7 cellular contexts compared by ENCODE assay signal in the genomic region with DNA sequence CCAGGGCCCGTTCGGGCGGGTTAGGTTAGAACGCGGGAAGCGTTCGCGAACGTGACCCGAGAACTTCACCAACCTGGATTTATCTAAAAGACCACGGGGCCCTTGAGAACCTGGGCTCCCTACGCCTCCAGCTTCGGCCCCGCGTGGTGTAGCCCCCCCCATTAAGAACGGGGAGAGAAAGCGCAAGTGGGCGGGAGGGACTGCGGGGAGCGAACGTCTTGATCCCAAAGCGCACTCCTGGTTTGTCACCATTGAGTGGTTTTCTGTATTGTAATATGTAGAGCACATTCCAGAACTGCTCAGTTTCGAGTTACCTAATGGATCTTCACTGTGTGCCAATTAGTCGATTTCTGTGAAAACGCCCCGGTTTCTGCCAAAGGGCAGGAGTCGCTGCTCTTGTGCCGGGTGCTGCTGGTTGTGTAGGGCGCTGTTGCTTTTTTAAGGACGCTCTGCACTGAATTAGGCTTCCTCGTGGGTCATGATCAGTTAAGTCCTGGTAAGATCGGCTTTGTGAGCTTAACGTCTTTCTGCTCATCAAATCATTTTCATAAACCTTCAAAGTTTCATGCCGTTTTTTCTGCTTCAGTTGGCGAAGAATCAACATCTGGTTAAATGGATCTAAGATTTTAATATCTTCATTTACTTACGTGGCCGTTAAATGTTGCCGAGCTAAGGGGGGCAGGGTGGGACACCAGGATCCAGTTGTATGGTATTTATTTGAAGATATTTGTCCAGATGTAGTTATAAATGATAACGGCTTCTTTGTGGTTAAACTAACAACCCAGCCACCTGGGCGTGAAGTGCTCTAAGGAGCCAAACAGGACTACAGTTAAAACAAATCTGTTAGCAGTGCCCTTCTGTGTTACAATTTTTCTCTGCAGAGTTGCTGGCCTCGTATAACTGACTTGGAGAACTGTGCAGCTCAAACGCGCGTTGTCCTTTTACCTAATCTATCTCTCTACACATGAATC. TPM values are rescaled to one million over a fixed set of nuclear protein-coding genes. Genes with fewer than 3 reads are reported as not detected.
DNase-seq lines count a peak whose midpoint lies in the region; FAIRE-seq and TF ChIP-seq lines count a peak whose summit lies in the region.

No MANE protein-coding gene starts in this region.

- in situ Hi-C loops in T47D (cut with HindIII; ENCODE audit: low pct_unique_long_range_greater_than_20kb, low sequenced_read_pairs): no loop called here

- H3K4me3 ChIP-seq in GM12865 (ENCODE audit: low read depth, low read length) (peak overlapping the region; percentile 96), HFF-Myc (replicated peaks; ENCODE audit: low read depth, low read length) (peak overlapping the region; percentile 84), kidney (ENCODE audit: low read length in 2 of 2) (peak overlapping the region; percentile 79 to 85)

- H3K36me3 ChIP-seq in kidney (ENCODE audit: control insufficient read depth in 1 of 2, insufficient read depth in 2 of 2, low read length in 2 of 2): no peaks in the 10 kb centered on the region

- intact Hi-C loops in kidney (cut with DNase I): no loop called here

- no peaks in the 10 kb centered on the region for H3K9me3 ChIP-seq in kidney (ENCODE audit: control insufficient read depth in 1 of 2, low read length in 2 of 2)

- H3K4me1 ChIP-seq in kidney (ENCODE audit: control insufficient read depth in 1 of 2, insufficient read depth in 1 of 2, low read depth in 1 of 2, low read length in 2 of 2): peaks cover 0 to 2% of the 10 kb centered on the region in 2 donors

- no peak for FAIRE-seq in kidney (lab: Jason Lieb, UNC)

- TF ChIP-seq CTCF in GM12865 (IDR thresholded peaks at IDR 0.05; ENCODE audit: insufficient read depth, low read depth, low read length, missing control alignments): no peak
- no peak for TF ChIP-seq CTCF in HFF-Myc (IDR thresholded peaks at IDR 0.05; ENCODE audit: low read depth, low read length, missing control alignments)
- no peak for TF ChIP-seq CTCF in kidney (IDR thresholded peaks at IDR 0.05; ENCODE audit: borderline replicate concordance, extremely low read depth, insufficient read depth)

- H3K27ac ChIP-seq in kidney (ENCODE audit: low read depth in 2 of 2, low read length in 2 of 2): no peak overlapping the region

- H3K9ac ChIP-seq in kidney (ENCODE audit: low read length in 2 of 2): peak overlapping the region; percentile 59 to 61

- peak; percentile 76 for DNase-seq in GM12865 (ENCODE audit: low read depth)
- DNase-seq in HFF-Myc (ENCODE audit: extremely low read depth, low read depth): no peak
- DNase-seq in MV-4-11 (lab: John Stamatoyannopoulos, UW): peak; percentile 53
- peak; percentile 16 for DNase-seq in T-helper 22 cell (ENCODE audit: low read depth)
- peak; percentile 18 to 42 for DNase-seq in T47D (ENCODE audit: low read depth in 1 of 2, low spot score in 1 of 2)
- DNase-seq in kidney: no peak
- peak; percentile 56 to 70 for DNase-seq in stimulated activated CD4-positive, alpha-beta T cell treated with anti-CD3 and anti-CD28 coated beads, Interleukin-2, amount 100 ng/mL, for 24 hours

RNA-seq across cellular contexts. Expression of a gene that starts 0.8 kb away (rescaled TPM):
- 0.98 TPM for total RNA-seq in kidney
- 1.5 TPM for polyA plus RNA-seq in kidney (ENCODE audit: insufficient read depth, low read depth, low replicate concordance)

Comparison
In these comparisons a context has a peak if more than half of its experiments do, and no peak if none do; other contexts are left out.
1. DNase-seq: peak in GM12865 (single experiment), MV-4-11 (single experiment), T-helper 22 cell (single experiment), T47D (2 of 2) and stimulated activated CD4-positive, alpha-beta T cell treated with anti-CD3 and anti-CD28 coated beads, Interleukin-2, amount 100 ng/mL, for 24 hours (2 of 2); none in HFF-Myc (single experiment) and kidney (single experiment).
2. Peak in every context shown above with its lines, with median percentiles within 50 percentile points of each other: H3K4me3 ChIP-seq.